Comparison of ENCODE assay signal across 1 cellular context in the genomic region with DNA sequence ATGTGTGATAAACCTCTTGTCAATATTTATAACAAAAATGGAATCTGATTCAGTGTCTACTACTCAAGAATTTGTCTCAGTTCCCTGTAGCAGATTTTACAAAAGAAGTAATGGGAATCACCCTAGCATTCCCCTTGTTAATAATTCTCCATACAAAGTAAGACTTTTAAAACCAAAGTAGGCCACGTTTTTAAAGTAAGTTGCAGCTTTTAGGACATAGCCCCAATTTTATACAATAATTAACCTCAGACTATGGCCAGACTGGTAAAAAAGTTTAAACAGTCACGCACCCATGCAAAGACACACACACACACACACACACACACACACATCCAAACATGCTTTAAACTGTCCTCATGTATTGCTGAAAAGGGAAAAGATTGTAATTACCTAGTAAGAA.
TF ChIP-seq lines count a peak whose summit lies in the region.

No MANE protein-coding gene starts in this region.

TF ChIP-seq in GM12878, 131 proteins besides CTCF, POLR2A, EP300 and RAD21 (continued from another document):
- TF ChIP-seq, protein P1, sequence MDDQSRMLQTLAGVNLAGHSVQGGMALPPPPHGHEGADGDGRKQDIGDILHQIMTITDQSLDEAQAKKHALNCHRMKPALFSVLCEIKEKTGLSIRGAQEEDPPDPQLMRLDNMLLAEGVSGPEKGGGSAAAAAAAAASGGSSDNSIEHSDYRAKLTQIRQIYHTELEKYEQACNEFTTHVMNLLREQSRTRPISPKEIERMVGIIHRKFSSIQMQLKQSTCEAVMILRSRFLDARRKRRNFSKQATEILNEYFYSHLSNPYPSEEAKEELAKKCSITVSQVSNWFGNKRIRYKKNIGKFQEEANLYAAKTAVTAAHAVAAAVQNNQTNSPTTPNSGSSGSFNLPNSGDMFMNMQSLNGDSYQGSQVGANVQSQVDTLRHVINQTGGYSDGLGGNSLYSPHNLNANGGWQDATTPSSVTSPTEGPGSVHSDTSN (IDR thresholded peaks at IDR 0.05; ENCODE audit: insufficient replicate concordance, low read depth, low read length), result no peak
- no peak for TF ChIP-seq SIN3A (IDR thresholded peaks at IDR 0.05; ENCODE audit: low read depth, low read length)
- TF ChIP-seq HDGF (IDR thresholded peaks at IDR 0.05), result no peak
- no peak for TF ChIP-seq PAX5 (IDR thresholded peaks at IDR 0.05; ENCODE audit: borderline replicate concordance, low read depth, low read length)
- TF ChIP-seq ZNF384 (IDR thresholded peaks at IDR 0.05; ENCODE audit: borderline replicate concordance, low read depth, low read length), result no peak
- no peak for TF ChIP-seq ZBED1 (IDR thresholded peaks at IDR 0.05; ENCODE audit: borderline replicate concordance)
- no peak for TF ChIP-seq SUPT20H (IDR thresholded peaks at IDR 0.05; ENCODE audit: borderline replicate concordance, control insufficient read depth, low read depth, low read length)
- TF ChIP-seq IKZF2 (IDR thresholded peaks at IDR 0.05), result peak in 1 of 2 experiments; percentile 73; a peak in 2 of 4 replicates
- no peak for TF ChIP-seq RUNX3 (IDR thresholded peaks at IDR 0.05; ENCODE audit: low read length)
- TF ChIP-seq RBBP5 (conservative IDR thresholded peaks at IDR 0.05), result no peak
- TF ChIP-seq, protein P2, sequence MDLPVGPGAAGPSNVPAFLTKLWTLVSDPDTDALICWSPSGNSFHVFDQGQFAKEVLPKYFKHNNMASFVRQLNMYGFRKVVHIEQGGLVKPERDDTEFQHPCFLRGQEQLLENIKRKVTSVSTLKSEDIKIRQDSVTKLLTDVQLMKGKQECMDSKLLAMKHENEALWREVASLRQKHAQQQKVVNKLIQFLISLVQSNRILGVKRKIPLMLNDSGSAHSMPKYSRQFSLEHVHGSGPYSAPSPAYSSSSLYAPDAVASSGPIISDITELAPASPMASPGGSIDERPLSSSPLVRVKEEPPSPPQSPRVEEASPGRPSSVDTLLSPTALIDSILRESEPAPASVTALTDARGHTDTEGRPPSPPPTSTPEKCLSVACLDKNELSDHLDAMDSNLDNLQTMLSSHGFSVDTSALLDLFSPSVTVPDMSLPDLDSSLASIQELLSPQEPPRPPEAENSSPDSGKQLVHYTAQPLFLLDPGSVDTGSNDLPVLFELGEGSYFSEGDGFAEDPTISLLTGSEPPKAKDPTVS (IDR thresholded peaks at IDR 0.05; ENCODE audit: low read depth, low read length), result no peak
- no peak for TF ChIP-seq TCF12 (IDR thresholded peaks at IDR 0.05; ENCODE audit: low read depth, low read length)
- TF ChIP-seq, protein P3, sequence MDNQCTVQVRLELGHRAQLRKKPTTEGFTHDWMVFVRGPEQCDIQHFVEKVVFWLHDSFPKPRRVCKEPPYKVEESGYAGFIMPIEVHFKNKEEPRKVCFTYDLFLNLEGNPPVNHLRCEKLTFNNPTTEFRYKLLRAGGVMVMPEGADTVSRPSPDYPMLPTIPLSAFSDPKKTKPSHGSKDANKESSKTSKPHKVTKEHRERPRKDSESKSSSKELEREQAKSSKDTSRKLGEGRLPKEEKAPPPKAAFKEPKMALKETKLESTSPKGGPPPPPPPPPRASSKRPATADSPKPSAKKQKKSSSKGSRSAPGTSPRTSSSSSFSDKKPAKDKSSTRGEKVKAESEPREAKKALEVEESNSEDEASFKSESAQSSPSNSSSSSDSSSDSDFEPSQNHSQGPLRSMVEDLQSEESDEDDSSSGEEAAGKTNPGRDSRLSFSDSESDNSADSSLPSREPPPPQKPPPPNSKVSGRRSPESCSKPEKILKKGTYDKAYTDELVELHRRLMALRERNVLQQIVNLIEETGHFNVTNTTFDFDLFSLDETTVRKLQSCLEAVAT (IDR thresholded peaks at IDR 0.05), result no peak
- TF ChIP-seq RCOR1 (conservative IDR thresholded peaks at IDR 0.05; ENCODE audit: low read depth, low read length), result no peak
- TF ChIP-seq, protein P4, sequence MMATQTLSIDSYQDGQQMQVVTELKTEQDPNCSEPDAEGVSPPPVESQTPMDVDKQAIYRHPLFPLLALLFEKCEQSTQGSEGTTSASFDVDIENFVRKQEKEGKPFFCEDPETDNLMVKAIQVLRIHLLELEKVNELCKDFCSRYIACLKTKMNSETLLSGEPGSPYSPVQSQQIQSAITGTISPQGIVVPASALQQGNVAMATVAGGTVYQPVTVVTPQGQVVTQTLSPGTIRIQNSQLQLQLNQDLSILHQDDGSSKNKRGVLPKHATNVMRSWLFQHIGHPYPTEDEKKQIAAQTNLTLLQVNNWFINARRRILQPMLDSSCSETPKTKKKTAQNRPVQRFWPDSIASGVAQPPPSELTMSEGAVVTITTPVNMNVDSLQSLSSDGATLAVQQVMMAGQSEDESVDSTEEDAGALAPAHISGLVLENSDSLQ (IDR thresholded peaks at IDR 0.05), result no peak
- no peak for TF ChIP-seq SREBF1 (IDR thresholded peaks at IDR 0.05; ENCODE audit: low read length)
- TF ChIP-seq, protein P5, sequence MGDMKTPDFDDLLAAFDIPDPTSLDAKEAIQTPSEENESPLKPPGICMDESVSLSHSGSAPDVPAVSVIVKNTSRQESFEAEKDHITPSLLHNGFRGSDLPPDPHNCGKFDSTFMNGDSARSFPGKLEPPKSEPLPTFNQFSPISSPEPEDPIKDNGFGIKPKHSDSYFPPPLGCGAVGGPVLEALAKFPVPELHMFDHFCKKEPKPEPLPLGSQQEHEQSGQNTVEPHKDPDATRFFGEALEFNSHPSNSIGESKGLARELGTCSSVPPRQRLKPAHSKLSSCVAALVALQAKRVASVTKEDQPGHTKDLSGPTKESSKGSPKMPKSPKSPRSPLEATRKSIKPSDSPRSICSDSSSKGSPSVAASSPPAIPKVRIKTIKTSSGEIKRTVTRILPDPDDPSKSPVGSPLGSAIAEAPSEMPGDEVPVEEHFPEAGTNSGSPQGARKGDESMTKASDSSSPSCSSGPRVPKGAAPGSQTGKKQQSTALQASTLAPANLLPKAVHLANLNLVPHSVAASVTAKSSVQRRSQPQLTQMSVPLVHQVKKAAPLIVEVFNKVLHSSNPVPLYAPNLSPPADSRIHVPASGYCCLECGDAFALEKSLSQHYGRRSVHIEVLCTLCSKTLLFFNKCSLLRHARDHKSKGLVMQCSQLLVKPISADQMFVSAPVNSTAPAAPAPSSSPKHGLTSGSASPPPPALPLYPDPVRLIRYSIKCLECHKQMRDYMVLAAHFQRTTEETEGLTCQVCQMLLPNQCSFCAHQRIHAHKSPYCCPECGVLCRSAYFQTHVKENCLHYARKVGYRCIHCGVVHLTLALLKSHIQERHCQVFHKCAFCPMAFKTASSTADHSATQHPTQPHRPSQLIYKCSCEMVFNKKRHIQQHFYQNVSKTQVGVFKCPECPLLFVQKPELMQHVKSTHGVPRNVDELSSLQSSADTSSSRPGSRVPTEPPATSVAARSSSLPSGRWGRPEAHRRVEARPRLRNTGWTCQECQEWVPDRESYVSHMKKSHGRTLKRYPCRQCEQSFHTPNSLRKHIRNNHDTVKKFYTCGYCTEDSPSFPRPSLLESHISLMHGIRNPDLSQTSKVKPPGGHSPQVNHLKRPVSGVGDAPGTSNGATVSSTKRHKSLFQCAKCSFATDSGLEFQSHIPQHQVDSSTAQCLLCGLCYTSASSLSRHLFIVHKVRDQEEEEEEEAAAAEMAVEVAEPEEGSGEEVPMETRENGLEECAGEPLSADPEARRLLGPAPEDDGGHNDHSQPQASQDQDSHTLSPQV (IDR thresholded peaks at IDR 0.05), result no peak
- TF ChIP-seq HDAC6 (IDR thresholded peaks at IDR 0.05; ENCODE audit: unreplicated experiment), result no peak
- TF ChIP-seq, protein P6, sequence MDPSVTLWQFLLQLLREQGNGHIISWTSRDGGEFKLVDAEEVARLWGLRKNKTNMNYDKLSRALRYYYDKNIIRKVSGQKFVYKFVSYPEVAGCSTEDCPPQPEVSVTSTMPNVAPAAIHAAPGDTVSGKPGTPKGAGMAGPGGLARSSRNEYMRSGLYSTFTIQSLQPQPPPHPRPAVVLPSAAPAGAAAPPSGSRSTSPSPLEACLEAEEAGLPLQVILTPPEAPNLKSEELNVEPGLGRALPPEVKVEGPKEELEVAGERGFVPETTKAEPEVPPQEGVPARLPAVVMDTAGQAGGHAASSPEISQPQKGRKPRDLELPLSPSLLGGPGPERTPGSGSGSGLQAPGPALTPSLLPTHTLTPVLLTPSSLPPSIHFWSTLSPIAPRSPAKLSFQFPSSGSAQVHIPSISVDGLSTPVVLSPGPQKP (IDR thresholded peaks at IDR 0.05; ENCODE audit: low read depth, low read length), result no peak
- TF ChIP-seq, protein P7, sequence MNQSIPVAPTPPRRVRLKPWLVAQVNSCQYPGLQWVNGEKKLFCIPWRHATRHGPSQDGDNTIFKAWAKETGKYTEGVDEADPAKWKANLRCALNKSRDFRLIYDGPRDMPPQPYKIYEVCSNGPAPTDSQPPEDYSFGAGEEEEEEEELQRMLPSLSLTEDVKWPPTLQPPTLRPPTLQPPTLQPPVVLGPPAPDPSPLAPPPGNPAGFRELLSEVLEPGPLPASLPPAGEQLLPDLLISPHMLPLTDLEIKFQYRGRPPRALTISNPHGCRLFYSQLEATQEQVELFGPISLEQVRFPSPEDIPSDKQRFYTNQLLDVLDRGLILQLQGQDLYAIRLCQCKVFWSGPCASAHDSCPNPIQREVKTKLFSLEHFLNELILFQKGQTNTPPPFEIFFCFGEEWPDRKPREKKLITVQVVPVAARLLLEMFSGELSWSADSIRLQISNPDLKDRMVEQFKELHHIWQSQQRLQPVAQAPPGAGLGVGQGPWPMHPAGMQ (IDR thresholded peaks at IDR 0.05; ENCODE audit: borderline replicate concordance), result no peak
- TF ChIP-seq CHD2 (IDR thresholded peaks at IDR 0.05; ENCODE audit: borderline replicate concordance, low read depth, low read length), result no peak
